7 cellular contexts compared by ENCODE assay signal in genomic region chr2:64913357-64913869, GRCh38.
A peak's percentile ranks its signal among the peaks of the same experiment; 100 is the strongest.
DNase-seq lines count a peak whose midpoint lies in the region; ATAC-seq and TF ChIP-seq lines count a peak whose summit lies in the region.

No MANE protein-coding gene starts in this region.

- H3K4me3 ChIP-seq in SJCRH30: no peak overlapping the region

- H3K27me3 ChIP-seq in SJCRH30: no peaks in the 10 kb centered on the region

- H3K27me3 Mint-ChIP-seq in HFFc6 (ENCODE audit: insufficient read depth) (peaks cover 27% of the 10 kb centered on the region), naive B cell (no peaks in the 10 kb centered on the region)

- H3K27ac Mint-ChIP-seq in HFFc6 (no peak overlapping the region), naive B cell (peak overlapping the region in 4 of 6 donors; percentile 31 to 92 (median 40))
- no peak overlapping the region for H3K27ac Mint-ChIP-seq in activated naive CD4-positive, alpha-beta T cell treated with anti-CD3 and anti-CD28 coated beads, Interleukin-2, amount 50 U/mL, for 72 hours

- no peak overlapping the region for H3K27ac ChIP-seq in SJCRH30

- peak; percentile 27; the same call in 1 of the 2 replicates for TF ChIP-seq CTCF in HFFc6 (IDR thresholded peaks at IDR 0.05)

- H3K9me3 ChIP-seq in SJCRH30 (replicated peaks): no peaks in the 10 kb centered on the region

- ATAC-seq in naive B cell (ENCODE audit: low read depth in 2 of 2) (no peak), GM21717 (IDR thresholded peaks at IDR 0.05; ENCODE audit: unreplicated experiment) (no peak), GM19455 (IDR thresholded peaks at IDR 0.05; ENCODE audit: unreplicated experiment) (no peak)
- ATAC-seq in activated naive CD4-positive, alpha-beta T cell treated with anti-CD3 and anti-CD28 coated beads, Interleukin-2, amount 50 U/mL, for 72 hours: no peak

- H3K36me3 Mint-ChIP-seq in HFFc6 (ENCODE audit: low read depth) (no peaks in the 10 kb centered on the region), naive B cell (no peaks in the 10 kb centered on the region)
- H3K36me3 Mint-ChIP-seq in activated naive CD4-positive, alpha-beta T cell treated with anti-CD3 and anti-CD28 coated beads, Interleukin-2, amount 50 U/mL, for 72 hours: no peaks in the 10 kb centered on the region

- peak; percentile 7 for DNase-seq in EH (ENCODE audit: low read depth)
- DNase-seq in HFFc6: no peak
- peak; percentile 23 to 38 for DNase-seq in SJCRH30
- DNase-seq in naive B cell: no peak
- DNase-seq in activated naive CD4-positive, alpha-beta T cell treated with anti-CD3 and anti-CD28 coated beads, Interleukin-2, amount 50 U/mL, for 72 hours (ENCODE audit: low spot score in 2 of 2): no peak

- no peaks in the 10 kb centered on the region for H3K4me1 ChIP-seq in SJCRH30

- 0 out of 2 replicates have a peak, but pooled peaks cover 9% of the 10 kb centered on the region for H3K4me1 Mint-ChIP-seq in HFFc6 (ENCODE audit: low read depth)
- H3K4me1 Mint-ChIP-seq in naive B cell: peaks cover 40 to 54% (median 46%) of the 10 kb centered on the region in 3 donors

- H3K9me3 Mint-ChIP-seq in HFFc6: no peaks in the 10 kb centered on the region
- no peaks in the 10 kb centered on the region for H3K9me3 Mint-ChIP-seq in naive B cell
- H3K9me3 Mint-ChIP-seq in activated naive CD4-positive, alpha-beta T cell treated with anti-CD3 and anti-CD28 coated beads, Interleukin-2, amount 50 U/mL, for 72 hours: no peaks in the 10 kb centered on the region

- H3K36me3 ChIP-seq in SJCRH30: no peaks in the 10 kb centered on the region

- H3K4me3 Mint-ChIP-seq in HFFc6: no peak overlapping the region
- H3K4me3 Mint-ChIP-seq in naive B cell: no peak overlapping the region

Comparison
In these comparisons a context has a peak if more than half of its experiments do, and no peak if none do; other contexts are left out.
1. DNase-seq: peak in EH (single experiment) and SJCRH30 (2 of 2); none in HFFc6 (single experiment), naive B cell (single experiment) and activated naive CD4-positive, alpha-beta T cell treated with anti-CD3 and anti-CD28 coated beads, Interleukin-2, amount 50 U/mL, for 72 hours (0 of 2).
2. H3K27ac Mint-ChIP-seq: peak in naive B cell (4 of 6); none in HFFc6 (single experiment) and activated naive CD4-positive, alpha-beta T cell treated with anti-CD3 and anti-CD28 coated beads, Interleukin-2, amount 50 U/mL, for 72 hours (0 of 2).